In genomic region chr1:89763649-89763986, GRCh38 we compare ENCODE assay signal across 8 cellular contexts. TPM values are rescaled to one million over a fixed set of nuclear protein-coding genes. Genes with fewer than 3 reads are reported as not detected.
DNase-seq lines count a peak whose midpoint lies in the region; ATAC-seq and TF ChIP-seq lines count a peak whose summit lies in the region.

No MANE protein-coding gene starts in this region.

- no peak overlapping the region for H3K27ac ChIP-seq in IMR-90 (ENCODE audit: insufficient read depth, low read length)

- no peak for TF ChIP-seq RAD21 in IMR-90 (IDR thresholded peaks at IDR 0.05; ENCODE audit: low read length)

- dilution Hi-C loops in IMR-90 (cut with HindIII; ENCODE audit: low sequenced_read_pairs, unreplicated experiment): no loop called here

- H2AK5ac ChIP-seq in IMR-90 (ENCODE audit: low read depth, low read length): no peak overlapping the region

- no peak overlapping the region for H3K56ac ChIP-seq in IMR-90 (ENCODE audit: extremely low read depth, insufficient read depth, low read length)

- H3K79me1 ChIP-seq in IMR-90 (ENCODE audit: low read depth in 1 of 2, low read length in 2 of 2): no peaks in the 10 kb centered on the region

- H3K4ac ChIP-seq in IMR-90 (ENCODE audit: low read depth, low read length): no peak overlapping the region

- H4K8ac ChIP-seq in IMR-90 (ENCODE audit: low read depth in 2 of 2, low read length in 2 of 2): peak overlapping the region in 1 of 2 experiments; percentile 69; a peak in 1 of 4 replicates

- CTCF ChIA-PET in AG04449 (lab: Yijun Ruan, JAX): interaction anchor here (0.8 to 15.5 kb wide), 50 partner anchors 8 to 764 kb away, joined by 3 to 259 read pairs (median 6); partner anchors contain the start of gene LRRC8C
- CTCF ChIA-PET in IMR-90 (lab: Yijun Ruan, JAX): interaction anchor here (0.6 to 3.4 kb wide), 21 partner anchors 19 to 278 kb away, joined by 3 to 35 read pairs (median 6); partner anchors contain the start of gene LRRC8C

- peak overlapping the region; percentile 92 for H2AFZ ChIP-seq in IMR-90 (replicated peaks; ENCODE audit: low read length, poor library complexity)

- 49% methylated on average over 4 of the region's 5 CpGs; no CpG with 5 or more reads in 1 of the 2 experiments for WGBS in IMR-90 (ENCODE audit: extremely low coverage in 2 of 2, insufficient read length in 1 of 2), 2 experiments

- H2BK5ac ChIP-seq in IMR-90 (ENCODE audit: low read depth, low read length, poor library complexity, severe bottlenecking): no peak overlapping the region

- H3K4me1 Mint-ChIP-seq in dendritic cell treated with granulocyte-macrophage colony-stimulating factor and Interleukin-4, amounts not matched to agents 40 ng/mL and 50 ng/mL, for 4 days (ENCODE audit: low read depth): peaks cover 52% of the 10 kb centered on the region
- H3K4me1 Mint-ChIP-seq in naive thymus-derived CD8-positive, alpha-beta T cell: peaks cover 20 to 48% (median 44%) of the 10 kb centered on the region in 4 donors

- no peaks in the 10 kb centered on the region for H4K20me1 ChIP-seq in IMR-90 (ENCODE audit: insufficient read depth, low read length)

- H3K4me3 ChIP-seq in AG04449 (ENCODE audit: low read depth, low read length): peak overlapping the region; percentile 66
- no peak overlapping the region for H3K4me3 ChIP-seq in IMR-90 (ENCODE audit: insufficient read depth, low read depth, low read length)

- peaks cover 2% of the 10 kb centered on the region; the same call in 1 of the 2 replicates for H3K4me1 ChIP-seq in IMR-90 (ENCODE audit: control insufficient read depth, insufficient read depth, low read length)

- no peak for TF ChIP-seq CTCF in AG04449 (IDR thresholded peaks at IDR 0.05; ENCODE audit: insufficient read depth, low read length, missing control alignments)
- TF ChIP-seq CTCF in IMR-90 (conservative IDR thresholded peaks at IDR 0.05; ENCODE audit: low read depth, low read length): no peak

- no peak overlapping the region for H3K9ac ChIP-seq in IMR-90 (ENCODE audit: low read depth, low read length)

- no peak overlapping the region for H4K91ac ChIP-seq in IMR-90 (ENCODE audit: insufficient read depth, low read depth, low read length)

- no peak overlapping the region for H3K18ac ChIP-seq in IMR-90 (ENCODE audit: low read depth, low read length)

- POLR2A ChIA-PET in AG04449 (lab: Yijun Ruan, JAX) (interaction anchor here (1.1 to 2.2 kb wide), 2 partner anchors 39 to 131 kb away, joined by 4 to 8 read pairs; partner anchors contain the start of gene LRRC8C), IMR-90 (lab: Charles Lee; ENCODE audit: unreplicated experiment) (interaction anchor here (0.8 kb wide), 1 partner anchor 167 kb away, joined by 4 read pairs; no protein-coding TSS in a partner anchor)
- POLR2A ChIA-PET in naive thymus-derived CD8-positive, alpha-beta T cell (lab: Charles Lee): interaction anchor here (0.5 to 6.6 kb wide), 21 partner anchors 23 to 311 kb away, joined by 3 to 125 read pairs (median 5); partner anchors contain the start of gene LRRC8C

- peak overlapping the region; percentile 97 for H3K27ac Mint-ChIP-seq in dendritic cell treated with granulocyte-macrophage colony-stimulating factor and Interleukin-4, amounts not matched to agents 40 ng/mL and 50 ng/mL, for 4 days
- peak overlapping the region; percentile 11 to 97 (median 92) for H3K27ac Mint-ChIP-seq in naive thymus-derived CD8-positive, alpha-beta T cell

- no peaks in the 10 kb centered on the region for H3K9me3 ChIP-seq in IMR-90 (ENCODE audit: control insufficient read depth, insufficient read depth, low read length)

- peak overlapping the region; percentile 93 for H3K4me3 Mint-ChIP-seq in dendritic cell treated with granulocyte-macrophage colony-stimulating factor and Interleukin-4, amounts not matched to agents 40 ng/mL and 50 ng/mL, for 4 days
- peak overlapping the region; percentile 78 to 99 (median 92) for H3K4me3 Mint-ChIP-seq in naive thymus-derived CD8-positive, alpha-beta T cell

- H3K9me3 Mint-ChIP-seq in dendritic cell treated with granulocyte-macrophage colony-stimulating factor and Interleukin-4, amounts not matched to agents 40 ng/mL and 50 ng/mL, for 4 days: no peaks in the 10 kb centered on the region
- H3K9me3 Mint-ChIP-seq in naive thymus-derived CD8-positive, alpha-beta T cell: no peaks in the 10 kb centered on the region

- no peaks in the 10 kb centered on the region for H3K27me3 Mint-ChIP-seq in dendritic cell treated with granulocyte-macrophage colony-stimulating factor and Interleukin-4, amounts not matched to agents 40 ng/mL and 50 ng/mL, for 4 days
- H3K27me3 Mint-ChIP-seq in naive thymus-derived CD8-positive, alpha-beta T cell: no peaks in the 10 kb centered on the region

- intact Hi-C loops in IMR-90 (cut with micrococcal nuclease): loop anchor here (1.0 to 2.0 kb wide), 4 partner anchors 131 to 280 kb away; partner anchors contain the start of gene LRRC8B
- intact Hi-C loops in dendritic cell treated with granulocyte-macrophage colony-stimulating factor and Interleukin-4, amounts not matched to agents 40 ng/mL and 50 ng/mL, for 4 days (cut with micrococcal nuclease): loop anchor here (1.0 kb wide), 2 partner anchors 130 to 280 kb away; partner anchors contain the start of gene LRRC8C

- peak overlapping the region; percentile 94 for H3K4me2 ChIP-seq in IMR-90 (ENCODE audit: low read depth, low read length)

- peaks cover 4% of the 10 kb centered on the region for H3K36me3 Mint-ChIP-seq in dendritic cell treated with granulocyte-macrophage colony-stimulating factor and Interleukin-4, amounts not matched to agents 40 ng/mL and 50 ng/mL, for 4 days (ENCODE audit: low read depth)
- H3K36me3 Mint-ChIP-seq in naive thymus-derived CD8-positive, alpha-beta T cell: peaks cover 0 to 1% (median 0%) of the 10 kb centered on the region in 3 donors

- TF ChIP-seq POLR2A in IMR-90 (IDR thresholded peaks at IDR 0.05; ENCODE audit: low read depth, low read length): no peak

- no peaks in the 10 kb centered on the region; the same call in 1 of the 2 replicates for H3K9me1 ChIP-seq in IMR-90 (ENCODE audit: insufficient read depth, low read length)

- ATAC-seq in IMR-90 (ENCODE audit: low read depth) (no peak), GM21717 (IDR thresholded peaks at IDR 0.05; ENCODE audit: unreplicated experiment) (no peak)
- ATAC-seq in naive thymus-derived CD8-positive, alpha-beta T cell: no peak

- H2BK15ac ChIP-seq in IMR-90 (ENCODE audit: low read depth, low read length): peak overlapping the region; percentile 74; the same call in 1 of the 3 replicates

- no peak overlapping the region for H2BK120ac ChIP-seq in IMR-90 (ENCODE audit: low read depth, low read length)

- in situ Hi-C loops in IMR-90 (cut with MboI; ENCODE audit: low sequenced_read_pairs): loop anchor here (10.0 kb wide), 1 partner anchor 279 kb away; no protein-coding TSS in a partner anchor

- H2AK9ac ChIP-seq in IMR-90 (replicated peaks; ENCODE audit: low read depth, low read length, poor library complexity): peak overlapping the region; percentile 71

- no peaks in the 10 kb centered on the region for H3K27me3 ChIP-seq in IMR-90 (ENCODE audit: control insufficient read depth, insufficient read depth, low read length)

- H4K5ac ChIP-seq in IMR-90 (ENCODE audit: low read depth, low read length): no peak overlapping the region

- peak overlapping the region; percentile 83; the same call in 1 of the 2 replicates for H3K23ac ChIP-seq in IMR-90 (ENCODE audit: low read depth, low read length)

- DNase-seq in AG04449 (ENCODE audit: low read depth, low spot score) (no peak), IMR-90 (no peak), A172 (ENCODE audit: low spot score) (no peak), NCI-H2196 (lab: John Stamatoyannopoulos, UW; ENCODE audit: unreplicated experiment) (no peak)
- no peak for DNase-seq in naive thymus-derived CD8-positive, alpha-beta T cell
- DNase-seq in stimulated activated CD4-positive, alpha-beta T cell treated with anti-CD3 and anti-CD28 coated beads, Interleukin-4, amount 100 ng/mL, for 4 hours: no peak

- H3K14ac ChIP-seq in IMR-90 (replicated peaks; ENCODE audit: low read depth, low read length): no peak overlapping the region

- H2BK20ac ChIP-seq in IMR-90 (ENCODE audit: low read depth, low read length): no peak overlapping the region

- no peaks in the 10 kb centered on the region for H3K36me3 ChIP-seq in IMR-90 (ENCODE audit: control insufficient read depth, insufficient read depth, low read length)

- BruUV-seq in IMR-90 (replicated peaks; lab: Mats Ljungman, UMichigan): no TSS peak

TF ChIP-seq in IMR-90, 13 proteins besides CTCF, POLR2A, EP300 and RAD21 (continues in another document):
- TF ChIP-seq NFE2L2 (IDR thresholded peaks at IDR 0.05; ENCODE audit: low read depth, low read length): no peak
- no peak for TF ChIP-seq RCOR1 (IDR thresholded peaks at IDR 0.05; ENCODE audit: insufficient replicate concordance, low read length)
- no peak for TF ChIP-seq CHD1 (IDR thresholded peaks at IDR 0.05; ENCODE audit: low read depth, low read length)
- TF ChIP-seq RFX5 (IDR thresholded peaks at IDR 0.05; ENCODE audit: low read depth, low read length): no peak
- TF ChIP-seq MAZ (IDR thresholded peaks at IDR 0.05; ENCODE audit: borderline replicate concordance, low read depth, low read length): no peak
- TF ChIP-seq SMC3 (IDR thresholded peaks at IDR 0.05; ENCODE audit: low read depth, low read length): no peak
- TF ChIP-seq ELK1 (IDR thresholded peaks at IDR 0.05; ENCODE audit: borderline replicate concordance, low read depth, low read length): no peak
- TF ChIP-seq MXI1 (IDR thresholded peaks at IDR 0.05; ENCODE audit: borderline replicate concordance, low read depth, low read length): no peak
- TF ChIP-seq MAFK (IDR thresholded peaks at IDR 0.05; ENCODE audit: low read depth, low read length): no peak
- TF ChIP-seq FOS (IDR thresholded peaks at IDR 0.05; ENCODE audit: low read depth, low read length): no peak
- TF ChIP-seq BHLHE40 (IDR thresholded peaks at IDR 0.05; ENCODE audit: low read depth, low read length): no peak

RNA-seq across cellular contexts. Expression of gene LRRC8D, which starts 57.2 kb away (rescaled TPM):
- 34.7 and 35.3 TPM in 2 replicates for total RNA-seq in IMR-90 (2012; rRNA removed)
- 30.7 and 34.1 TPM in 2 replicates for polyA plus RNA-seq in IMR-90 (2012; rRNA removed)
- polyA plus RNA-seq in IMR-90 (2012; cell fraction: cytosol; rRNA removed): 29.8 and 40.6 TPM in 2 replicates
- 12.1 and 17.4 TPM in 2 replicates for polyA plus RNA-seq in IMR-90 (2012; cell fraction: nucleus; rRNA removed; ENCODE audit: low replicate concordance)
- 10 to 100 TPM; 37.1 to 38.7 TPM for total RNA-seq in naive thymus-derived CD8-positive, alpha-beta T cell
- 10 to 100 TPM; 42.3 to 60.0 (median 46.0) TPM for polyA plus RNA-seq in naive thymus-derived CD8-positive, alpha-beta T cell
- 9.8 and 17.5 TPM in 2 replicates for total RNA-seq in A172 (2014; rRNA removed; shearing (Covaris generic))
